Comparison of ENCODE assay signal across 16 cellular contexts in genomic region chr1:183995322-183996035, GRCh38. TPM values are rescaled to one million over a fixed set of nuclear protein-coding genes. Genes with fewer than 3 reads are reported as not detected.
DNase-seq lines count a peak whose midpoint lies in the region; ATAC-seq and TF ChIP-seq lines count a peak whose summit lies in the region.
"Had no signal": no experiment of that assay in that cellular context is flagged by ENCODE, and none has a peak within 500 bp of the region (broad histone marks: within the 10 kb centered on the region; RNA-seq: fewer than 3 reads in every experiment).

No MANE protein-coding gene starts in this region.

- no peak overlapping the region for H3K4me3 Mint-ChIP-seq in neural progenitor cell
- H3K4me3 Mint-ChIP-seq: effector memory CD8-positive, alpha-beta T cell; naive thymus-derived CD8-positive, alpha-beta T cell had no signal

- no peaks in the 10 kb centered on the region for H3K9me3 ChIP-seq in HUES48 (ENCODE audit: control insufficient read depth, insufficient read depth, low read length)
- H3K9me3 ChIP-seq in right cardiac atrium (ENCODE audit: control insufficient read depth, low read length), result no peaks in the 10 kb centered on the region
- no peaks in the 10 kb centered on the region for H3K9me3 ChIP-seq in neural progenitor cell (ENCODE audit: low read depth)
- H3K9me3 ChIP-seq: sigmoid colon had no signal

- H3K27ac ChIP-seq in HUES48 (ENCODE audit: low read depth, low read length) (peak overlapping the region; percentile 42), caudate nucleus (ENCODE audit: low read depth, low read length) (peak overlapping the region; percentile 32), right cardiac atrium (ENCODE audit: low read length) (no peak overlapping the region), neural progenitor cell (no peak overlapping the region)
- H3K27ac ChIP-seq: sigmoid colon had no signal

- H3K4me1 ChIP-seq in HUES48 (ENCODE audit: control insufficient read depth, insufficient read depth, low read length) (peaks cover 23% of the 10 kb centered on the region), right cardiac atrium (ENCODE audit: control insufficient read depth, insufficient read depth, low read length) (no peaks in the 10 kb centered on the region), neural progenitor cell (peaks cover 21% of the 10 kb centered on the region)

- 60% methylated on average over 9 of the region's 9 CpGs for WGBS in right cardiac atrium

- no peak for TF ChIP-seq CTCF in neural progenitor cell (IDR thresholded peaks at IDR 0.05)

- H3K36me3 Mint-ChIP-seq in neural progenitor cell, result peaks cover 8% of the 10 kb centered on the region
- H3K36me3 Mint-ChIP-seq: naive thymus-derived CD8-positive, alpha-beta T cell had no signal

- H3K9ac ChIP-seq in HUES48 (ENCODE audit: low read depth, low read length) (no peak overlapping the region; the same call in 1 of the 2 replicates), neural progenitor cell (no peak overlapping the region)

- peaks cover 7% of the 10 kb centered on the region for H3K9me3 Mint-ChIP-seq in neural progenitor cell

- peak overlapping the region; percentile 83 for H2AFZ ChIP-seq in neural progenitor cell (replicated peaks)

- intact Hi-C loops in right cardiac atrium (cut with DNase I), result no loop called here

- H3K79me2 ChIP-seq in neural progenitor cell (ENCODE audit: low read depth), result no peaks in the 10 kb centered on the region

- H3K27me3 ChIP-seq in HUES48 (ENCODE audit: control insufficient read depth, insufficient read depth, low read length) (no peaks in the 10 kb centered on the region), right cardiac atrium (ENCODE audit: control insufficient read depth, insufficient read depth) (no peaks in the 10 kb centered on the region), neural progenitor cell (no peaks in the 10 kb centered on the region)
- H3K27me3 ChIP-seq: sigmoid colon had no signal

- peak in 1 of 61 donors; percentile 14 for DNase-seq in caudate nucleus (lab: John Stamatoyannopoulos, UW)
- DNase-seq in right cardiac atrium, result peak; percentile 51 to 76 (median 70)
- DNase-seq in neural progenitor cell (ENCODE audit: low spot score), result peak; percentile 13
- no peak for DNase-seq in stimulated activated naive CD4-positive, alpha-beta T cell treated with Interleukin-2 at 50 U/mL for 16 hours (lab: John Stamatoyannopoulos, UW)
- DNase-seq: activated CD8-positive, alpha-beta memory T cell treated with anti-CD3 and anti-CD28 coated beads, Interleukin-2, amount 50 U/mL, for 48 hours; activated naive CD4-positive, alpha-beta T cell treated with Interleukin-2 at 50 U/mL for 16 hours; effector memory CD8-positive, alpha-beta T cell; naive thymus-derived CD8-positive, alpha-beta T cell; NCI-H2081 treated with DMSO at 0.1 percent for 48 hours; sigmoid colon; stimulated activated CD4-positive, alpha-beta T cell treated with anti-CD3 and anti-CD28 coated beads, Interleukin-4, amount 100 ng/mL, for 1 hour had no signal

- H3K36me3 ChIP-seq in HUES48 (ENCODE audit: control insufficient read depth, insufficient read depth, low read length), result no peaks in the 10 kb centered on the region
- no peaks in the 10 kb centered on the region for H3K36me3 ChIP-seq in neural progenitor cell
- H3K36me3 ChIP-seq: sigmoid colon had no signal

- no peak overlapping the region for H3K27ac Mint-ChIP-seq in neural progenitor cell
- H3K27ac Mint-ChIP-seq: naive thymus-derived CD8-positive, alpha-beta T cell had no signal

- peak overlapping the region; percentile 29 for H3K4me2 ChIP-seq in neural progenitor cell

- peak; percentile 68 to 76 for ATAC-seq in right cardiac atrium
- ATAC-seq in GM19395 (IDR thresholded peaks at IDR 0.05; ENCODE audit: unreplicated experiment), result no peak
- ATAC-seq in HG02981 (IDR thresholded peaks at IDR 0.05; ENCODE audit: unreplicated experiment), result no peak
- no peak for ATAC-seq in GM18511 (IDR thresholded peaks at IDR 0.05; ENCODE audit: unreplicated experiment)
- ATAC-seq: activated CD4-positive, CD25-positive, alpha-beta regulatory T cell treated with anti-CD3 and anti-CD28 coated beads, Interleukin-2, amount 50 U/mL, for 24 hours; effector memory CD8-positive, alpha-beta T cell; naive thymus-derived CD8-positive, alpha-beta T cell had no signal

- H3K4me1 Mint-ChIP-seq in neural progenitor cell, result peaks cover 25% of the 10 kb centered on the region

- H3K4me3 ChIP-seq in HUES48 (ENCODE audit: low read depth, low read length), result no peak overlapping the region
- no peak overlapping the region for H3K4me3 ChIP-seq in right cardiac atrium (ENCODE audit: low read length)
- H3K4me3 ChIP-seq in neural progenitor cell, result no peak overlapping the region
- H3K4me3 ChIP-seq: sigmoid colon had no signal

- no peaks in the 10 kb centered on the region for H4K20me1 ChIP-seq in neural progenitor cell (ENCODE audit: low read depth)

- H3F3A ChIP-seq in neural progenitor cell (ENCODE audit: low read depth), result peaks cover 11% of the 10 kb centered on the region

- H3K27me3 Mint-ChIP-seq in neural progenitor cell (ENCODE audit: insufficient read depth, low read depth), result peaks cover 4% of the 10 kb centered on the region
- H3K27me3 Mint-ChIP-seq: effector memory CD8-positive, alpha-beta T cell; naive thymus-derived CD8-positive, alpha-beta T cell had no signal

RNA-seq across cellular contexts. Expression of gene COLGALT2, which starts 42.0 kb away (rescaled TPM):
- total RNA-seq in right cardiac atrium, result 1 to 10 TPM; 5.8 to 9.7 (median 8.1) TPM
- polyA plus RNA-seq in right cardiac atrium, result 3.1 TPM
- 11.6 and 12.7 TPM in 2 replicates for total RNA-seq in neural progenitor cell (ENCODE audit: low replicate concordance)

RNA-seq across cellular contexts. Expression of gene TSEN15, which starts 56.1 kb away (rescaled TPM):
- total RNA-seq in right cardiac atrium (10 to 100 TPM; 22.4 to 24.9 (median 23.6) TPM), neural progenitor cell (ENCODE audit: low replicate concordance) (52.6 and 72.3 TPM in 2 replicates)
- polyA plus RNA-seq in right cardiac atrium, result 24.4 TPM

Comparison
In these comparisons a context has a peak if more than half of its experiments do, and no peak if none do; other contexts are left out.
1. H3K27ac ChIP-seq: peak in HUES48 (single experiment) and caudate nucleus (single experiment); none in right cardiac atrium (single experiment) and neural progenitor cell (single experiment).
2. ATAC-seq: peak in right cardiac atrium (2 of 2); none in GM19395 (single experiment), HG02981 (single experiment) and GM18511 (single experiment).